22 cellular contexts compared by ENCODE assay signal in the genomic region with DNA sequence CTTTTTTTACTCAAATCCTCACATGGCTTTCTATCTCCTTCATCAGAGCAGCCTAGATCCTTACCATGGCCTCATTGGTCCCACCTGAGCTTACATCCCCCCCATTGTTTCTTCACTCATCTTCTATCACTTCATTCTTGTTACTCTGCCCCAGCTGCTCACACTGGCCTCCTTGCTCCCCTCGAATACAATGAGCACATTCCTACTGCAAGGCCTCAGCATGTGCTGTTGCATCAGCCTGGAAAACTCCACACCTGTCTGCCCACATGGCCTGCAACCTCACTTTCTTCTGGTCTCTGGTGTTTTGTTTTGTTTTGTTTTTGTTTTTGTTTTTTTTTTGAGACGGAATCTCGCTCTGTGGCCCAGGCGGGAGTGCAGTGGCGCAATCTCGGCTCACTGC.
A peak's percentile ranks its signal among the peaks of the same experiment; 100 is the strongest.
DNase-seq lines count a peak whose midpoint lies in the region; ATAC-seq, FAIRE-seq and TF ChIP-seq lines count a peak whose summit lies in the region.
"Had no signal": no experiment of that assay in that cellular context is flagged by ENCODE, and none has a peak within 500 bp of the region (broad histone marks: within the 10 kb centered on the region; RNA-seq: fewer than 3 reads in every experiment).

No MANE protein-coding gene starts in this region.

- intact Hi-C loops in OCI-LY7 (cut with micrococcal nuclease; ENCODE audit: unreplicated experiment): no loop called here

- CTCF ChIA-PET in WTC11 (lab: Charles Lee): interaction anchor here (0.9 kb wide), 1 partner anchor 125 kb away, joined by 3 read pairs; no protein-coding TSS in a partner anchor
- CTCF ChIA-PET in H1 (lab: Charles Lee; ENCODE audit: partially characterized antibody): interaction anchor here (0.6 kb wide), 1 partner anchor 541 kb away, joined by 3 read pairs; no protein-coding TSS in a partner anchor
- CTCF ChIA-PET in OCI-LY7 (lab: Charles Lee; ENCODE audit: unreplicated experiment): no interaction called here

- POLR2A ChIA-PET in WTC11 (lab: Charles Lee): no interaction called here
- POLR2A ChIA-PET in H1 (lab: Charles Lee; ENCODE audit: partially characterized antibody): no interaction called here
- POLR2A ChIA-PET in OCI-LY7 (lab: Charles Lee): no interaction called here

- no peak overlapping the region for H3K4me2 ChIP-seq in GM23338
- no peak overlapping the region for H3K4me2 ChIP-seq in H1 (ENCODE audit: insufficient read depth in 1 of 2, low read depth in 2 of 2, low read length in 2 of 2)
- H3K4me2 ChIP-seq in mesendoderm (ENCODE audit: low read length): no peak overlapping the region
- no peak overlapping the region for H3K4me2 ChIP-seq in OCI-LY7 (ENCODE audit: low read length)
- H3K4me2 ChIP-seq: A549; BLaER1 treated with 17β-estradiol and CSF1 and Interleukin-3, amounts not matched to agents 10 nM and 100 nM had no signal

- no peaks in the 10 kb centered on the region for H3F3A ChIP-seq in GM23338 (replicated peaks; ENCODE audit: low read depth)

- H3K4me3 Mint-ChIP-seq in GM23338 (no peak overlapping the region), WTC11 (no peak overlapping the region)
- H3K4me3 Mint-ChIP-seq: B cell; CD4-positive, alpha-beta T cell; CD8-positive, alpha-beta T cell had no signal

- no TSS peak for BruUV-seq in OCI-LY7 (replicated peaks; lab: Mats Ljungman, UMichigan)

- no peak overlapping the region for H2BK12ac ChIP-seq in H1 (ENCODE audit: low read depth, low read length)

- H3K56ac ChIP-seq in H1 (replicated peaks; ENCODE audit: insufficient read length, low read depth, low read length) (no peak overlapping the region), mesendoderm (ENCODE audit: low read length) (no peak overlapping the region)

- no peaks in the 10 kb centered on the region for H3K79me1 ChIP-seq in H1 (ENCODE audit: low read depth, low read length)
- H3K79me1 ChIP-seq in mesendoderm (ENCODE audit: low read length): no peaks in the 10 kb centered on the region

- H3K9me2 ChIP-seq in GM23338 (ENCODE audit: insufficient read depth) (no peaks in the 10 kb centered on the region; the same call in 1 of the 2 replicates), OCI-LY7 (ENCODE audit: insufficient read depth, low read length) (no peaks in the 10 kb centered on the region)

- no peak for ATAC-seq in GM23338
- ATAC-seq in WTC11: no peak
- ATAC-seq: A549; CD8-positive, alpha-beta T cell had no signal

- H3K4me1 ChIP-seq in GM23338 (ENCODE audit: insufficient read depth) (no peaks in the 10 kb centered on the region), H1 (replicated peaks in 1 of 4; ENCODE audit: control insufficient read depth in 3 of 4, insufficient read depth in 4 of 4, low read length in 3 of 4) (no peaks in the 10 kb centered on the region), mesendoderm (ENCODE audit: control insufficient read depth, low read depth, low read length) (no peaks in the 10 kb centered on the region), OCI-LY7 (ENCODE audit: insufficient read depth, low read length, poor library complexity, severe bottlenecking) (no peaks in the 10 kb centered on the region)
- H3K4me1 ChIP-seq: A549 had no signal

- H3K9me3 Mint-ChIP-seq in GM23338: peaks cover 3% of the 10 kb centered on the region; the same call in 1 of the 3 replicates
- H3K9me3 Mint-ChIP-seq in WTC11: no peaks in the 10 kb centered on the region
- H3K9me3 Mint-ChIP-seq: CD8-positive, alpha-beta T cell had no signal

- H2AFZ ChIP-seq in GM23338: no peak overlapping the region
- H2AFZ ChIP-seq in H1 (ENCODE audit: low read length): no peak overlapping the region
- H2AFZ ChIP-seq in OCI-LY7 (ENCODE audit: low read length): no peak overlapping the region

- TF ChIP-seq CTCF in GM23338 (conservative IDR thresholded peaks at IDR 0.05; ENCODE audit: low read depth in 2 of 2) (no peak), WTC11 (IDR thresholded peaks at IDR 0.05) (no peak), H1 (IDR thresholded peaks at IDR 0.05; ENCODE audit: control extremely low read depth in 1 of 3, insufficient read depth in 1 of 3, low read depth in 1 of 3, low read length in 3 of 3) (no peak), OCI-LY7 (conservative IDR thresholded peaks at IDR 0.05; ENCODE audit: low read length) (no peak)

- H4K5ac ChIP-seq in H1 (ENCODE audit: insufficient read length, low read depth, low read length) (no peak overlapping the region), mesendoderm (ENCODE audit: low read length) (no peak overlapping the region)

- no peak overlapping the region for H3K18ac ChIP-seq in H1 (ENCODE audit: extremely low read depth, low read length)
- no peak overlapping the region for H3K18ac ChIP-seq in mesendoderm (ENCODE audit: low read length)

- no peaks in the 10 kb centered on the region for H3K36me3 ChIP-seq in GM23338 (ENCODE audit: insufficient read depth)
- H3K36me3 ChIP-seq in H1 (ENCODE audit: control insufficient read depth in 2 of 4, insufficient read depth in 4 of 4, low read length in 3 of 4): no peaks in the 10 kb centered on the region
- H3K36me3 ChIP-seq in mesendoderm (ENCODE audit: control insufficient read depth, insufficient read depth, low read length): no peaks in the 10 kb centered on the region
- H3K36me3 ChIP-seq in OCI-LY7 (ENCODE audit: insufficient read depth, low read length): no peaks in the 10 kb centered on the region
- H3K36me3 ChIP-seq: BLaER1 treated with 17β-estradiol and CSF1 and Interleukin-3, amounts not matched to agents 10 nM and 100 nM had no signal

- H3K27me3 Mint-ChIP-seq in GM23338 (ENCODE audit: insufficient read depth, low read depth, poor library complexity): peaks cover 3% of the 10 kb centered on the region
- H3K27me3 Mint-ChIP-seq in WTC11 (ENCODE audit: low read depth): no peaks in the 10 kb centered on the region
- H3K27me3 Mint-ChIP-seq: B cell; CD4-positive, alpha-beta T cell had no signal

- H3K14ac ChIP-seq in H1 (ENCODE audit: insufficient read length): no peak overlapping the region

- H3K27ac ChIP-seq in GM23338 (ENCODE audit: low read depth) (no peak overlapping the region), H1 (ENCODE audit: low read depth, low read length) (no peak overlapping the region), mesendoderm (ENCODE audit: low read depth, low read length) (no peak overlapping the region), OCI-LY7 (ENCODE audit: low read depth, low read length, poor library complexity, severe bottlenecking) (no peak overlapping the region)
- H3K27ac ChIP-seq: 22Rv1; A549; BLaER1 treated with 17β-estradiol and CSF1 and Interleukin-3, amounts not matched to agents 10 nM and 100 nM; C4-2B had no signal

- 71% methylated on average over 1 of the region's 6 CpGs; no CpG with 5 or more reads in 1 of the 2 experiments for WGBS in H1 (ENCODE audit: extremely low coverage in 1 of 2, insufficient coverage in 1 of 2, insufficient read length in 1 of 2, insufficient replicate concordance in 2 of 2, low coverage in 1 of 2, low lambda C conversion rate in 2 of 2, missing lambda C conversion rate in 1 of 2), 2 experiments
- WGBS in mesendoderm (ENCODE audit: extremely low coverage, insufficient coverage, low lambda C conversion rate): no CpG with 5 or more reads among the region's 6 CpGs

- H3K79me2 ChIP-seq in GM23338 (replicated peaks; ENCODE audit: insufficient read depth) (no peaks in the 10 kb centered on the region), H1 (ENCODE audit: control insufficient read depth in 1 of 2, insufficient read depth in 2 of 2, low read length in 2 of 2) (no peaks in the 10 kb centered on the region), mesendoderm (ENCODE audit: control insufficient read depth, insufficient read depth, low read length) (no peaks in the 10 kb centered on the region), OCI-LY7 (ENCODE audit: insufficient read depth, low read depth, low read length) (no peaks in the 10 kb centered on the region)

- no peak overlapping the region for H3K27ac Mint-ChIP-seq in GM23338
- no peak overlapping the region for H3K27ac Mint-ChIP-seq in WTC11
- H3K27ac Mint-ChIP-seq: B cell; CD4-positive, alpha-beta T cell; CD8-positive, alpha-beta T cell had no signal

- H3K4me1 Mint-ChIP-seq in GM23338 (no peaks in the 10 kb centered on the region), WTC11 (no peaks in the 10 kb centered on the region)
- H3K4me1 Mint-ChIP-seq: B cell had no signal

- no peak for FAIRE-seq in H1 (lab: Jason Lieb, UNC)
- FAIRE-seq: A549, D721Med, G401.6, GM12891 had no signal

- H3K9me3 ChIP-seq in H1 (ENCODE audit: insufficient read depth in 2 of 2, low read depth in 1 of 2, low read length in 1 of 2) (no peaks in the 10 kb centered on the region), OCI-LY7 (ENCODE audit: low read length) (no peaks in the 10 kb centered on the region)
- H3K9me3 ChIP-seq: A549; BLaER1 treated with 17β-estradiol and CSF1 and Interleukin-3, amounts not matched to agents 10 nM and 100 nM; Caco-2 had no signal

- H3K23ac ChIP-seq in H1 (ENCODE audit: insufficient read length) (no peak overlapping the region), mesendoderm (ENCODE audit: low read length) (no peak overlapping the region)

- no peak overlapping the region for H4K91ac ChIP-seq in H1 (replicated peaks; ENCODE audit: insufficient read length, low read length)

- H4K8ac ChIP-seq in H1 (ENCODE audit: extremely low read depth, insufficient read depth, low read length): no peak overlapping the region
- H4K8ac ChIP-seq in mesendoderm (ENCODE audit: low read depth, low read length): no peak overlapping the region

- no peaks in the 10 kb centered on the region for H3K23me2 ChIP-seq in H1 (ENCODE audit: low read depth, low read length)

- no peaks in the 10 kb centered on the region for H4K20me1 ChIP-seq in GM23338 (replicated peaks; ENCODE audit: insufficient read depth)
- no peaks in the 10 kb centered on the region for H4K20me1 ChIP-seq in H1 (replicated peaks in 1 of 2; ENCODE audit: control insufficient read depth in 1 of 2, insufficient read depth in 2 of 2, low read length in 2 of 2)
- no peaks in the 10 kb centered on the region for H4K20me1 ChIP-seq in OCI-LY7 (ENCODE audit: insufficient read depth, low read length)
- H4K20me1 ChIP-seq: BLaER1 treated with 17β-estradiol and CSF1 and Interleukin-3, amounts not matched to agents 10 nM and 100 nM had no signal

- DNase-seq in GM23338 (ENCODE audit: low spot score) (peak; percentile 13), WTC11 (ENCODE audit: low spot score) (no peak), H1 (ENCODE audit: low read depth in 1 of 2, low spot score in 2 of 2) (no peak), mesendoderm (peak; percentile 73), NCI-H1048 (lab: John Stamatoyannopoulos, UW) (no peak), OCI-LY7 (ENCODE audit: low spot score) (no peak)
- DNase-seq in activated CD4-positive, alpha-beta T cell treated with anti-CD3 and anti-CD28 coated beads, Interleukin-2, amount 50 U/mL, for 4 hours: no peak
- DNase-seq: AML-193; Caco-2; Calu3; CD4-positive, alpha-beta T cell; CD8-positive, alpha-beta T cell; DMS79 treated with DMSO at 0.1 percent for 48 hours; GF-D8 had no signal

- H2BK5ac ChIP-seq in H1 (ENCODE audit: low read depth, low read length): no peak overlapping the region
- no peak overlapping the region for H2BK5ac ChIP-seq in mesendoderm (ENCODE audit: low read length)

- no peaks in the 10 kb centered on the region for H3K27me3 ChIP-seq in GM23338 (ENCODE audit: insufficient read depth)
- H3K27me3 ChIP-seq in H1 (replicated peaks in 1 of 4; ENCODE audit: control insufficient read depth in 3 of 4, extremely low read depth in 1 of 4, insufficient read depth in 3 of 4, low read length in 3 of 4): no peaks in the 10 kb centered on the region
- no peaks in the 10 kb centered on the region for H3K27me3 ChIP-seq in mesendoderm (ENCODE audit: insufficient read depth, low read length, poor library complexity)
- H3K27me3 ChIP-seq: BLaER1 treated with 17β-estradiol and CSF1 and Interleukin-3, amounts not matched to agents 10 nM and 100 nM had no signal

- no peaks in the 10 kb centered on the region for H3K36me3 Mint-ChIP-seq in GM23338 (ENCODE audit: low read depth)
- H3K36me3 Mint-ChIP-seq in WTC11: no peaks in the 10 kb centered on the region
- H3K36me3 Mint-ChIP-seq: CD8-positive, alpha-beta T cell had no signal

- no peak for TF ChIP-seq POLR2A in H1 (IDR thresholded peaks at IDR 0.05; ENCODE audit: control extremely low read depth in 1 of 2, low read depth in 2 of 2, low read length in 2 of 2)

- H2BK15ac ChIP-seq in H1 (ENCODE audit: low read length): no peak overlapping the region
- H2BK15ac ChIP-seq in mesendoderm (replicated peaks; ENCODE audit: low read depth): no peak overlapping the region

- no peak for TF ChIP-seq RAD21 in H1 (IDR thresholded peaks at IDR 0.05 in 1 of 2, conservative IDR thresholded peaks at IDR 0.05 in 1 of 2; ENCODE audit: low read depth in 2 of 2, low read length in 2 of 2)

- H2BK20ac ChIP-seq in H1 (ENCODE audit: low read length): no peak overlapping the region

- H2BK120ac ChIP-seq in H1 (replicated peaks; ENCODE audit: low read depth, low read length): no peak overlapping the region
- no peak overlapping the region for H2BK120ac ChIP-seq in mesendoderm (ENCODE audit: low read depth, low read length)

- no peak overlapping the region for H3K4ac ChIP-seq in H1 (replicated peaks; ENCODE audit: insufficient read length, low read depth, low read length)
- no peak overlapping the region for H3K4ac ChIP-seq in mesendoderm (ENCODE audit: low read depth, low read length)

- H3K4me3 ChIP-seq in GM23338 (no peak overlapping the region), H1 (ENCODE audit: extremely low read depth in 1 of 4, insufficient read depth in 2 of 4, low read depth in 3 of 4, low read length in 4 of 4) (no peak overlapping the region), mesendoderm (ENCODE audit: low read length) (no peak overlapping the region), OCI-LY7 (ENCODE audit: low read depth, low read length, poor library complexity, severe bottlenecking) (no peak overlapping the region)
- H3K4me3 ChIP-seq: A549; BLaER1 treated with 17β-estradiol and CSF1 and Interleukin-3, amounts not matched to agents 10 nM and 100 nM had no signal

- H3K9ac ChIP-seq in H1 (replicated peaks in 1 of 4; ENCODE audit: extremely low read depth in 1 of 4, low read depth in 3 of 4, low read length in 3 of 4): no peak overlapping the region
- H3K9ac ChIP-seq in mesendoderm (ENCODE audit: low read length): no peak overlapping the region
- H3K9ac ChIP-seq: BLaER1 treated with 17β-estradiol and CSF1 and Interleukin-3, amounts not matched to agents 10 nM and 100 nM had no signal

- H2AK5ac ChIP-seq in H1 (ENCODE audit: low read depth, low read length): no peak overlapping the region
- no peak overlapping the region for H2AK5ac ChIP-seq in mesendoderm (ENCODE audit: low read length)

- TF ChIP-seq EP300 in H1 (IDR thresholded peaks at IDR 0.05; ENCODE audit: borderline replicate concordance in 1 of 2, low read depth in 2 of 2, low read length in 2 of 2): no peak

Comparison
In these comparisons a context has a peak if more than half of its experiments do, and no peak if none do; other contexts are left out.
1. DNase-seq: peak in GM23338 (single experiment) and mesendoderm (single experiment); none in WTC11 (single experiment), H1 (0 of 2), NCI-H1048 (single experiment), activated CD4-positive, alpha-beta T cell treated with anti-CD3 and anti-CD28 coated beads, Interleukin-2, amount 50 U/mL, for 4 hours (0 of 2) and OCI-LY7 (single experiment).